11 cellular contexts compared by ENCODE assay signal in the genomic region with DNA sequence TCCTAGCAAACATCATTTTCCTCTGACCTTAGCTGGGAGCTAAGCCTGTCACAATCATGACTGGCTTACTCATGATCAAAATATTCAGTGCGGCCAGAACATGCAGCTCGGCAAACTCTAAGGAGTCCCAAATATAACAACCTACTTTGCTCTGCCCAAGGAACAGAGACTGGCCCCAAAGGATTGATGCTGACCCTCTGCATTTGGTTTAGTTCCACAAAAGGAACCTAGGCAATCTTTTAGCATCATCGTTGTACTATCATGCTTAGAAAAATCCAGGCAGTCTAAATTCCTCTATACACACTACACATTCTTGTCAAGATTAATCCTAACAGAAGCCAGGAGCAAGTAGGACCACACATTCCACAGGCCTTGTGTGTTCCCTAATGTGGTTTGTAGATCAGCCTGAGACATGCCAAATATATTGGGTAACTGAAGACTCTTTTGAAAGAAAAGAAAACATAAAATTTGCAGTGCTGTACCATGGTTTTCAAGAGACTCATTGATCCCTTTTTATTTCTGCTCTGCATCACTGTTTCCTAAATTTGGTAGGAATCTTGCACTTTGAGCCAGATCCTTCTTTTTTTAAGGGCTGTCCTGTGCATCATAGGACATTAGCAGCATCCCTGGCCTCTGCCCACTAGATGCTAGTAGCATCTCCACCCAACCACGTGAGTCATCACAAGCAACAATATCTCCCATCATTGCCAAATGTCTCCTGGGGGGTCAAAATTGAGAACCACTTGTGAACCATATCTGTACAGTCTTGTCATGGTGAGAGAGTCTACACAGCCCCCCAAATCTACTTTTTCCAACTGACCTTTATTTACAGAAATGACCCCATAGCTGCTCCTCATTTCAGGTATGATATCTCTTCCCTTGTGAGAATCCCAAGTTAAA. TPM values are rescaled to one million over a fixed set of nuclear protein-coding genes. Genes with fewer than 3 reads are reported as not detected.
DNase-seq lines count a peak whose midpoint lies in the region; ATAC-seq and TF ChIP-seq lines count a peak whose summit lies in the region.
"Had no signal": no experiment of that assay in that cellular context is flagged by ENCODE, and none has a peak within 500 bp of the region (broad histone marks: within the 10 kb centered on the region; RNA-seq: fewer than 3 reads in every experiment).

No MANE protein-coding gene starts in this region.

- no peak for TF ChIP-seq CTCF in foreskin fibroblast (IDR thresholded peaks at IDR 0.05; ENCODE audit: low read depth, low read length)
- no peak for TF ChIP-seq CTCF in sigmoid colon (IDR thresholded peaks at IDR 0.05)

- H3K27me3 ChIP-seq in sigmoid colon: no peaks in the 10 kb centered on the region

- H3K4me3 ChIP-seq in foreskin fibroblast (ENCODE audit: low read depth in 1 of 2, low read length in 2 of 2) (no peak overlapping the region), sigmoid colon (no peak overlapping the region)

- no peak for TF ChIP-seq EP300 in sigmoid colon (IDR thresholded peaks at IDR 0.05)

- peaks cover 0 to 28% (median 24%) of the 10 kb centered on the region in 4 donors for H3K4me1 ChIP-seq in sigmoid colon

- ATAC-seq in SK-N-SH treated with all-trans-retinoic acid at 6 μM for 48 hours (peak; percentile 98), GM21367 (IDR thresholded peaks at IDR 0.05; ENCODE audit: unreplicated experiment) (no peak), GM18505 (IDR thresholded peaks at IDR 0.05; ENCODE audit: unreplicated experiment) (no peak)
- ATAC-seq: activated T-cell treated with anti-CD3 and anti-CD28 coated beads, Interleukin-2, amount 50 U/mL, for 72 hours; stimulated activated naive CD8-positive, alpha-beta T cell treated with anti-CD3 and anti-CD28 coated beads, Interleukin-15, Interleukin-2, amounts not matched to agents 100 U/mL and 50 U/mL, for 24 hours had no signal

- no peaks in the 10 kb centered on the region for H3K9me3 ChIP-seq in sigmoid colon

- no peaks in the 10 kb centered on the region for H3K36me3 ChIP-seq in sigmoid colon

- H3K27ac ChIP-seq in sigmoid colon: peak overlapping the region; percentile 45 to 71 (median 65)
- H3K27ac ChIP-seq: parathyroid adenoma had no signal

- TF ChIP-seq POLR2A in sigmoid colon (IDR thresholded peaks at IDR 0.05) (no peak), GM18505 (IDR thresholded peaks at IDR 0.05; ENCODE audit: borderline replicate concordance, extremely low read depth, insufficient read depth, insufficient read length) (no peak)

- intact Hi-C loops in sigmoid colon (cut with DNase I): loop anchor here (10.0 kb wide), 2 partner anchors 447 to 1797 kb away; partner anchors contain the start of gene CPEB2

- WGBS in sigmoid colon, 2 donors: 68 to 72% methylated on average over 4 of the region's 4 CpGs

- peak; percentile 94 for DNase-seq in EL
- DNase-seq in foreskin fibroblast: peak; percentile 87 to 91
- DNase-seq in sigmoid colon: peak; percentile 66
- no peak for DNase-seq in NCI-H748 (lab: John Stamatoyannopoulos, UW; ENCODE audit: unreplicated experiment)
- no peak for DNase-seq in activated CD4-positive, CD25-positive, alpha-beta regulatory T cell (lab: John Stamatoyannopoulos, UW)
- DNase-seq: activated T-cell treated with anti-CD3 and anti-CD28 coated beads, Interleukin-2, amount 50 U/mL, for 72 hours; stimulated activated naive CD8-positive, alpha-beta T cell treated with anti-CD3 and anti-CD28 coated beads, Interleukin-15, Interleukin-2, amounts not matched to agents 100 U/mL and 50 U/mL, for 24 hours had no signal

TF ChIP-seq in SK-N-SH treated with all-trans-retinoic acid at 6 μM for 48 hours, 23 proteins besides CTCF, POLR2A, EP300 and RAD21:
- TF ChIP-seq PATZ1 (CRISPR knock-in tag; IDR thresholded peaks at IDR 0.05; ENCODE audit: borderline replicate concordance): peak; percentile 55; the same call in 1 of the 2 replicates
- peak; percentile 70 for TF ChIP-seq ISL1 (CRISPR knock-in tag; IDR thresholded peaks at IDR 0.05)
- TF ChIP-seq SNAI2 (CRISPR knock-in tag; IDR thresholded peaks at IDR 0.05): no peak
- TF ChIP-seq, protein P1, sequence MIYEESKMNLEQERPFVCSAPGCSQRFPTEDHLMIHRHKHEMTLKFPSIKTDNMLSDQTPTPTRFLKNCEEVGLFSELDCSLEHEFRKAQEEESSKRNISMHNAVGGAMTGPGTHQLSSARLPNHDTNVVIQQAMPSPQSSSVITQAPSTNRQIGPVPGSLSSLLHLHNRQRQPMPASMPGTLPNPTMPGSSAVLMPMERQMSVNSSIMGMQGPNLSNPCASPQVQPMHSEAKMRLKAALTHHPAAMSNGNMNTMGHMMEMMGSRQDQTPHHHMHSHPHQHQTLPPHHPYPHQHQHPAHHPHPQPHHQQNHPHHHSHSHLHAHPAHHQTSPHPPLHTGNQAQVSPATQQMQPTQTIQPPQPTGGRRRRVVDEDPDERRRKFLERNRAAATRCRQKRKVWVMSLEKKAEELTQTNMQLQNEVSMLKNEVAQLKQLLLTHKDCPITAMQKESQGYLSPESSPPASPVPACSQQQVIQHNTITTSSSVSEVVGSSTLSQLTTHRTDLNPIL (CRISPR knock-in tag; IDR thresholded peaks at IDR 0.05; ENCODE audit: low read depth): no peak

RNA-seq across cellular contexts. Expression of gene CC2D2A, which starts 17.6 kb away (rescaled TPM):
- total RNA-seq in sigmoid colon: 100 to 1,000 TPM in 1 of 4 donors, 10 to 100 TPM in 3; 41.0 to 113 (median 51.3) TPM
- polyA plus RNA-seq in sigmoid colon: 1 to 10 TPM; 2.5 to 6.0 (median 3.8) TPM
- total RNA-seq: activated T-cell treated with anti-CD3 and anti-CD28 coated beads, Interleukin-2, amount 50 U/mL, for 72 hours had no signal

RNA-seq across cellular contexts. Expression of gene C1QTNF7, which starts 24.3 kb away (rescaled TPM):
- total RNA-seq in sigmoid colon: 10 to 100 TPM; 11.0 to 36.8 (median 18.9) TPM
- polyA plus RNA-seq in sigmoid colon: 1 to 10 TPM in 2 of 3 donors, under 1 TPM in 1; 0.46 to 2.4 (median 1.2) TPM
- total RNA-seq: activated T-cell treated with anti-CD3 and anti-CD28 coated beads, Interleukin-2, amount 50 U/mL, for 72 hours had no signal

Comparison
In these comparisons a context has a peak if more than half of its experiments do, and no peak if none do; other contexts are left out.
1. DNase-seq: peak in EL (single experiment), foreskin fibroblast (2 of 2) and sigmoid colon (single experiment); none in NCI-H748 (single experiment) and activated CD4-positive, CD25-positive, alpha-beta regulatory T cell (0 of 4).